In genomic region chr9:106920091-106920490, GRCh38 we compare ENCODE assay signal across 12 cellular contexts. TPM values are rescaled to one million over a fixed set of nuclear protein-coding genes. Genes with fewer than 3 reads are reported as not detected.
DNase-seq lines count a peak whose midpoint lies in the region; ATAC-seq, FAIRE-seq and TF ChIP-seq lines count a peak whose summit lies in the region.
"Had no signal": no experiment of that assay in that cellular context is flagged by ENCODE, and none has a peak within 500 bp of the region (broad histone marks: within the 10 kb centered on the region; RNA-seq: fewer than 3 reads in every experiment).

No MANE protein-coding gene starts in this region.

- no peak for TF ChIP-seq EP300 in sigmoid colon (IDR thresholded peaks at IDR 0.05)

- no peak for FAIRE-seq in kidney (lab: Jason Lieb, UNC)
- FAIRE-seq: GM19239 had no signal

- no peaks in the 10 kb centered on the region for H3K27me3 ChIP-seq in BLaER1
- H3K27me3 ChIP-seq in sigmoid colon, result no peaks in the 10 kb centered on the region

- no peak for TF ChIP-seq POLR2A in sigmoid colon (IDR thresholded peaks at IDR 0.05)

- WGBS in sigmoid colon, 2 donors, result 82 to 85% methylated on average over 4 of the region's 4 CpGs

- H3K9ac ChIP-seq in BLaER1 (no peak overlapping the region), kidney (ENCODE audit: low read length in 2 of 2) (no peak overlapping the region)

- no peak for TF ChIP-seq CTCF in kidney (IDR thresholded peaks at IDR 0.05; ENCODE audit: borderline replicate concordance, extremely low read depth, insufficient read depth)
- TF ChIP-seq CTCF in sigmoid colon (IDR thresholded peaks at IDR 0.05), result no peak

- no peaks in the 10 kb centered on the region for H4K20me1 ChIP-seq in BLaER1

- DNase-seq in SK-MEL-5 (ENCODE audit: low read depth, low spot score), result peak; percentile 5
- DNase-seq in kidney, result no peak
- no peak for DNase-seq in sigmoid colon
- no peak for DNase-seq in effector CD8-positive, alpha-beta T cell (lab: John Stamatoyannopoulos, UW)
- DNase-seq in mucosa of gallbladder (ENCODE audit: low spot score), result no peak
- no peak for DNase-seq in SW480 (ENCODE audit: low spot score)
- DNase-seq: Karpas-422 had no signal

- H3K27ac ChIP-seq in BLaER1 (no peak overlapping the region), kidney (ENCODE audit: low read depth in 2 of 2, low read length in 2 of 2) (peak overlapping the region; percentile 7 to 86), sigmoid colon (peak overlapping the region; percentile 71 to 80 (median 78))
- H3K27ac ChIP-seq: SK-N-MC had no signal

- peak overlapping the region; percentile 46; the same call in 1 of the 2 replicates for H3K4me2 ChIP-seq in BLaER1

- H3K36me3 ChIP-seq in BLaER1 (peaks cover 21% of the 10 kb centered on the region), kidney (ENCODE audit: control insufficient read depth in 1 of 2, insufficient read depth in 2 of 2, low read length in 2 of 2) (peaks cover 6 to 15% of the 10 kb centered on the region in 2 donors), sigmoid colon (peaks cover under 1 to 19% (median 10%) of the 10 kb centered on the region in 4 donors)

- ATAC-seq in HG03108 (IDR thresholded peaks at IDR 0.05; ENCODE audit: unreplicated experiment), result no peak
- ATAC-seq: activated T-helper 17 cell treated with anti-CD3 and anti-CD28 coated beads, Interleukin-2, amount 50 U/mL, for 72 hours had no signal

- intact Hi-C loops in kidney (cut with DNase I) (no loop called here), sigmoid colon (cut with DNase I) (loop anchor here (5.0 kb wide), 1 partner anchor 58 kb away; the partner anchor contains the start of gene ZNF462)

- in situ Hi-C loops in SK-MEL-5 (cut with HindIII; ENCODE audit: low pct_unique_long_range_greater_than_20kb, low sequenced_read_pairs), result no loop called here

- H3K9me3 ChIP-seq in BLaER1 (peaks cover 20% of the 10 kb centered on the region; the same call in 1 of the 2 replicates), kidney (ENCODE audit: control insufficient read depth in 1 of 2, low read length in 2 of 2) (no peaks in the 10 kb centered on the region), sigmoid colon (no peaks in the 10 kb centered on the region)

- H3K4me1 ChIP-seq in BLaER1 (peaks cover 22% of the 10 kb centered on the region), kidney (ENCODE audit: control insufficient read depth in 1 of 2, insufficient read depth in 1 of 2, low read depth in 1 of 2, low read length in 2 of 2) (peaks cover 16 to 50% of the 10 kb centered on the region in 2 donors), sigmoid colon (peaks cover 0 to 72% (median 53%) of the 10 kb centered on the region in 4 donors)

- H3K4me3 ChIP-seq in BLaER1, result no peak overlapping the region
- no peak overlapping the region for H3K4me3 ChIP-seq in kidney (ENCODE audit: low read length in 2 of 2)
- H3K4me3 ChIP-seq in sigmoid colon, result no peak overlapping the region
- H3K4me3 ChIP-seq: SK-N-MC had no signal

RNA-seq across cellular contexts. Expression of gene ZNF462, which starts 57.1 kb away (rescaled TPM):
- 7.3 and 8.8 TPM in 2 replicates for total RNA-seq in SK-MEL-5 (2014; rRNA removed; shearing (Covaris generic))
- polyA plus RNA-seq in SK-MEL-5 (2015; cell fraction: cytosol; rRNA removed), result 5.2 and 10.4 TPM in 2 replicates
- polyA plus RNA-seq in SK-MEL-5 (2015; cell fraction: nucleus; rRNA removed), result 13.4 and 22.4 TPM in 2 replicates
- total RNA-seq in kidney (47.0 TPM), sigmoid colon (10 to 100 TPM; 21.7 to 33.8 (median 25.6) TPM), mucosa of gallbladder (37.1 TPM)
- polyA plus RNA-seq in kidney (ENCODE audit: insufficient read depth, low read depth, low replicate concordance) (1.8 TPM), sigmoid colon (1 to 10 TPM in 2 of 3 donors, under 1 TPM in 1; 0.60 to 6.2 (median 2.5) TPM)
